Comparison of ENCODE assay signal across 26 cellular contexts in the genomic region with DNA sequence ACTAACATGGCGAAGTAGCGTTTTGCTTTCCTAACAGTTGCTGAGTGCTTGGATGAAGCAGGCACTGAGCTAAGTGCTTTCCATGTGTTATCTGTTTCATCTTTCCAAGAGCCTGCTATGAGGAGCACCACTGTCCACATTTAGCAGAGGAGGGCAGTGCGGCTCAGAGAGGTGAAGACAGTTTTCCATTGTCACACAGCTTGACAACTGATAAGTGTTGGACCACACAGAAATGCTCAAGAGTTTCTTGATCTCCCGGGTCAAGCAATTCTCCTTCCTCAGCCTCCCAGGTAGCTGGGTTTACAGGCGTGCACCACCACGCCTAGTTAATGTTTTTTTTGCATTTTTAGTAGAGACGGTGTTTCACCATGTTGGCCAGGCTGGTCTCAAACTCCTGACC.
"Had no signal": no experiment of that assay in that cellular context is flagged by ENCODE, and none has a peak within 500 bp of the region (broad histone marks: within the 10 kb centered on the region; RNA-seq: fewer than 3 reads in every experiment).

No MANE protein-coding gene starts in this region.

- H3K27ac Mint-ChIP-seq: activated CD4-positive, alpha-beta T cell treated with anti-CD3 and anti-CD28 coated beads, Interleukin-2, amount 10 ng/mL, durations not matched to agents 24 days and 14 days; activated naive CD8-positive, alpha-beta T cell treated with anti-CD3 and anti-CD28 coated beads, Interleukin-2, amount 50 U/mL, for 24 hours; T-helper 17 cell had no signal

- DNase-seq: activated CD4-positive, alpha-beta T cell treated with anti-CD3 and anti-CD28 coated beads, Interleukin-2, amount 10 ng/mL, durations not matched to agents 24 days and 14 days; activated CD4-positive, alpha-beta T cell treated with anti-CD3 and anti-CD28 coated beads, Interleukin-2, amount 50 U/mL, for 48 hours; activated CD4-positive, CD25-positive, alpha-beta regulatory T cell treated with anti-CD3 and anti-CD28 coated beads, Interleukin-2, amount 50 U/mL, for 72 hours; activated effector memory CD4-positive, alpha-beta T cell treated with anti-CD3 and anti-CD28 coated beads, Interleukin-2, amount 50 U/mL, for 16 hours; activated naive CD4-positive, alpha-beta T cell treated with Interleukin-2 at 50 U/mL for 16 hours; activated naive CD8-positive, alpha-beta T cell treated with anti-CD3 and anti-CD28 coated beads, Interleukin-2, amount 50 U/mL, for 24 hours; activated T-cell treated with anti-CD3 and anti-CD28 coated beads, Interleukin-2, amount 50 U/mL, for 4 hours; amygdala; KG1; NCI-H1048; NCI-H146; NCI-H1930; NCI-H2171; NCI-H226; NCI-H510A; NCI-H69; NK-92 treated with Interleukin-12 subunit alpha and Interleukin-12 subunit beta, amount 100 ng/mL, for 24 hours; SIG-M5; T-helper 17 cell; T-helper 9 cell had no signal

- H3K4me3 ChIP-seq: cardiac muscle cell had no signal

- H3K36me3 ChIP-seq: cardiac muscle cell had no signal

- H3K4me3 Mint-ChIP-seq: activated CD4-positive, alpha-beta T cell treated with anti-CD3 and anti-CD28 coated beads, Interleukin-2, amount 10 ng/mL, durations not matched to agents 24 days and 14 days; activated naive CD8-positive, alpha-beta T cell treated with anti-CD3 and anti-CD28 coated beads, Interleukin-2, amount 50 U/mL, for 24 hours; activated T-cell treated with anti-CD3 and anti-CD28 coated beads, Interleukin-2, amount 50 U/mL, for 4 hours; T-helper 17 cell; WTC11 had no signal

- H3K4me1 Mint-ChIP-seq: activated naive CD8-positive, alpha-beta T cell treated with anti-CD3 and anti-CD28 coated beads, Interleukin-2, amount 50 U/mL, for 24 hours; T-helper 17 cell had no signal

- H3K9me3 Mint-ChIP-seq: activated CD4-positive, alpha-beta T cell treated with anti-CD3 and anti-CD28 coated beads, Interleukin-2, amount 10 ng/mL, durations not matched to agents 24 days and 14 days; activated naive CD4-positive, alpha-beta T cell treated with anti-CD3 and anti-CD28 coated beads, Interleukin-2, amount 50 U/mL, for 72 hours; activated naive CD8-positive, alpha-beta T cell treated with anti-CD3 and anti-CD28 coated beads, Interleukin-2, amount 50 U/mL, for 24 hours; activated T-cell treated with anti-CD3 and anti-CD28 coated beads, Interleukin-2, amount 50 U/mL, for 4 hours; brain; WTC11 had no signal

- H3K27ac ChIP-seq: cardiac muscle cell had no signal

- H3K27me3 Mint-ChIP-seq: activated CD4-positive, alpha-beta T cell treated with anti-CD3 and anti-CD28 coated beads, Interleukin-2, amount 10 ng/mL, durations not matched to agents 24 days and 14 days; activated naive CD8-positive, alpha-beta T cell treated with anti-CD3 and anti-CD28 coated beads, Interleukin-2, amount 50 U/mL, for 24 hours had no signal

- ATAC-seq: activated naive CD4-positive, alpha-beta T cell treated with anti-CD3 and anti-CD28 coated beads, Interleukin-2, amount 50 U/mL, for 72 hours; activated naive CD8-positive, alpha-beta T cell treated with anti-CD3 and anti-CD28 coated beads, Interleukin-2, amount 50 U/mL, for 24 hours; activated T-cell treated with anti-CD3 and anti-CD28 coated beads, Interleukin-2, amount 50 U/mL, for 4 hours; T-helper 17 cell; WTC11 had no signal

- H3K27me3 ChIP-seq: cardiac muscle cell had no signal

- FAIRE-seq: astrocyte, RCC 7860 had no signal

- H3K36me3 Mint-ChIP-seq: activated naive CD4-positive, alpha-beta T cell treated with anti-CD3 and anti-CD28 coated beads, Interleukin-2, amount 50 U/mL, for 72 hours; brain; WTC11 had no signal
